1 cellular context compared by ENCODE assay signal in genomic region chr10:70430489-70431445, GRCh38.
A peak's percentile ranks its signal among the peaks of the same experiment; 100 is the strongest.
TF ChIP-seq lines count a peak whose summit lies in the region.

No MANE protein-coding gene starts in this region.

TF ChIP-seq in HepG2, 621 proteins besides CTCF, POLR2A, EP300 and RAD21 (continued from another document):
- TF ChIP-seq PRDM15 (CRISPR knock-in tag; IDR thresholded peaks at IDR 0.05), result no peak
- peak; percentile 80 for TF ChIP-seq CREM (IDR thresholded peaks at IDR 0.05)
- no peak for TF ChIP-seq CREM (CRISPR knock-in tag; IDR thresholded peaks at IDR 0.05)
- peak; percentile 36; the same call in 1 of the 2 replicates for TF ChIP-seq SOX5 (CRISPR knock-in tag; IDR thresholded peaks at IDR 0.05; ENCODE audit: borderline replicate concordance)
- peak; percentile 77 for TF ChIP-seq GATAD2A (CRISPR knock-in tag; IDR thresholded peaks at IDR 0.05)
- peak; percentile 39; the same call in 1 of the 2 replicates for TF ChIP-seq HDAC2 (CRISPR knock-in tag; IDR thresholded peaks at IDR 0.05)
- TF ChIP-seq FOXP1 (IDR thresholded peaks at IDR 0.05), result peak; percentile 14; the same call in 1 of the 2 replicates
- TF ChIP-seq FOXP1 (CRISPR knock-in tag; IDR thresholded peaks at IDR 0.05), result peak; percentile 87
- TF ChIP-seq TOE1 (CRISPR knock-in tag; IDR thresholded peaks at IDR 0.05), result no peak
- TF ChIP-seq MXD4 (CRISPR knock-in tag; IDR thresholded peaks at IDR 0.05), result 0 out of 2 replicates have a peak, but pooled peaks have one; percentile 55
- peak; percentile 84 for TF ChIP-seq FOXA3 (CRISPR knock-in tag; IDR thresholded peaks at IDR 0.05)
- TF ChIP-seq ZNF574 (CRISPR knock-in tag; IDR thresholded peaks at IDR 0.05), result 0 out of 2 replicates have a peak, but pooled peaks have one; percentile 27
- 0 out of 2 replicates have a peak, but pooled peaks have one; percentile 23 for TF ChIP-seq NCOR1 (IDR thresholded peaks at IDR 0.05; ENCODE audit: borderline replicate concordance, low read length)
- TF ChIP-seq MAX (IDR thresholded peaks at IDR 0.05), result 0 out of 2 replicates have a peak, but pooled peaks have one; percentile 22
- TF ChIP-seq TGIF2 (CRISPR knock-in tag; IDR thresholded peaks at IDR 0.05), result no peak
- TF ChIP-seq ZFP90 (CRISPR knock-in tag; IDR thresholded peaks at IDR 0.05; ENCODE audit: borderline replicate concordance), result 0 out of 2 replicates have a peak, but pooled peaks have one; percentile 63
- TF ChIP-seq ZMYM3 (CRISPR knock-in tag; IDR thresholded peaks at IDR 0.05), result no peak
- TF ChIP-seq ZMYM4 (CRISPR knock-in tag; IDR thresholded peaks at IDR 0.05), result peak; percentile 61; the same call in 1 of the 2 replicates
- no peak for TF ChIP-seq ATAD3A (CRISPR knock-in tag; IDR thresholded peaks at IDR 0.05)
- TF ChIP-seq HHEX (CRISPR knock-in tag; IDR thresholded peaks at IDR 0.05), result peak; percentile 98
- peak; percentile 60; the same call in 1 of the 2 replicates for TF ChIP-seq ZNF609 (CRISPR knock-in tag; IDR thresholded peaks at IDR 0.05; ENCODE audit: borderline replicate concordance)
- TF ChIP-seq FOXK1 (CRISPR knock-in tag; IDR thresholded peaks at IDR 0.05; ENCODE audit: borderline replicate concordance, low read depth), result peak; percentile 83; the same call in 1 of the 2 replicates
- peak; percentile 63 for TF ChIP-seq SAP130 (CRISPR knock-in tag; IDR thresholded peaks at IDR 0.05; ENCODE audit: low read depth)
- TF ChIP-seq THYN1 (CRISPR knock-in tag; IDR thresholded peaks at IDR 0.05; ENCODE audit: borderline replicate concordance, low read depth), result no peak
- peak; percentile 91 for TF ChIP-seq TFAP4 (IDR thresholded peaks at IDR 0.05; ENCODE audit: borderline replicate concordance, low read depth)
- TF ChIP-seq NR2F1 (CRISPR knock-in tag; IDR thresholded peaks at IDR 0.05), result peak; percentile 64 to 72; a peak in 3 of 4 replicates
- peak; percentile 45; the same call in 1 of the 2 replicates for TF ChIP-seq ZGPAT (CRISPR knock-in tag; IDR thresholded peaks at IDR 0.05)
- no peak for TF ChIP-seq HIC2 (CRISPR knock-in tag; IDR thresholded peaks at IDR 0.05; ENCODE audit: low read depth)
- TF ChIP-seq ZNF704 (CRISPR knock-in tag; IDR thresholded peaks at IDR 0.05; ENCODE audit: borderline replicate concordance), result no peak
- TF ChIP-seq ZNF354B (CRISPR knock-in tag; IDR thresholded peaks at IDR 0.05), result no peak
- 0 out of 2 replicates have a peak, but pooled peaks have one; percentile 41 for TF ChIP-seq RFXAP (CRISPR knock-in tag; IDR thresholded peaks at IDR 0.05; ENCODE audit: borderline replicate concordance)
- no peak for TF ChIP-seq HNRNPLL (IDR thresholded peaks at IDR 0.05; ENCODE audit: low read depth, low read length, poor library complexity, severe bottlenecking)
- 0 out of 2 replicates have a peak, but pooled peaks have one; percentile 45 for TF ChIP-seq PAF1 (CRISPR knock-in tag; IDR thresholded peaks at IDR 0.05)
- TF ChIP-seq REPIN1 (CRISPR knock-in tag; IDR thresholded peaks at IDR 0.05; ENCODE audit: borderline replicate concordance, low read depth), result peak; percentile 67; the same call in 1 of the 2 replicates
- no peak for TF ChIP-seq FOXA1 (IDR thresholded peaks at IDR 0.05)
- TF ChIP-seq FOXA1 (CRISPR knock-in tag; IDR thresholded peaks at IDR 0.05), result peak; percentile 88
